10 cellular contexts compared by ENCODE assay signal in the genomic region with DNA sequence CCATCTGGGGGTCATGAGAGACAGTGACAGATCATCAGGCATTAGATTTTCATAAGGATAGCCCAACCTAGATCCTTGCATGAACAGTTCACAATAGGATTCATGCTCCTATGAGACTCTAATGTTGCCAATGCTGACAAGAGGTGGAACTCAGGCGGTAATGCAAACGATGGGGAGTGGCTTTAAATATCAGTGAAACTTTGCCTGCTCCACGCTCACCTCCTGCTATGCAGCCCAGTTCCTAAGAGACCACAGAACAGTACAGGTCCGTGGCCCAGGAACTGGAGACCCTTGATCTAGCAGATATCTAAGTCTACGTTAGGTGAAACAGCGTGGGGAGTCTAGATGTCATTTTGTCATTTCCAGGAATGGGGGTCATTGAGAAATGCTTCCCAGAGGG.
"Had no signal": no experiment of that assay in that cellular context is flagged by ENCODE, and none has a peak within 500 bp of the region (broad histone marks: within the 10 kb centered on the region; RNA-seq: fewer than 3 reads in every experiment).

No MANE protein-coding gene starts in this region.

- H3K36me3 Mint-ChIP-seq: IgD-negative memory B cell had no signal

- H3K27me3 Mint-ChIP-seq: IgD-negative memory B cell had no signal

- H3K4me3 ChIP-seq: GM23338 had no signal

- H3K4me3 Mint-ChIP-seq: GM23338, H9, HFFc6, IgD-negative memory B cell had no signal

- H2AFZ ChIP-seq: GM23338 had no signal

- H3K27ac ChIP-seq: HL-60 had no signal

- DNase-seq: H9, HCEC 1CT, HFFc6, KBM-7 had no signal

- H3K27ac Mint-ChIP-seq: GM23338, H9, HFFc6, IgD-negative memory B cell had no signal

- H3K4me1 Mint-ChIP-seq: GM23338, H9 had no signal

- ATAC-seq: GM23338, HepG2 had no signal

- FAIRE-seq: H1, H54, HepG2 had no signal

- H3K4me2 ChIP-seq: GM23338 had no signal

- H3K9me3 Mint-ChIP-seq: HFFc6, IgD-negative memory B cell had no signal
